ENCODE assay signal across 13 cellular contexts in the genomic region with DNA sequence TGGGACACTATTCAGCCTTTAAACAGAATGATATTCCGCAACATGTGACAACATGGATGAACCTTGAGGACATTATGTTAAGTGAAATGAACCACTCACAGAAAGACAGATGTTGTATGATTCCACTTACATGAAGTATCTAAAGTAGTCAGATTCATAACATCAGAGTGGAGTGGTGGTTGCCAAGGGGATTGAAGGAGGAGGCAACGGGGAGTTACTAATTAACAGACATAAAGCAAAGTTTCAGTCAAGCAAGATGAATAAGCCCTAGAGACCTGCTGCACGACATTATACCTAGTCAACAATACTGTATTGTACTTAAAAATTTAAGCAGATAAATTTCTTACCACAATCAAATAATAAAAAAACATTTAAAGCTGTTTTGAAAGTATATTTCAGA.
A peak's percentile ranks its signal among the peaks of the same experiment; 100 is the strongest.
DNase-seq lines count a peak whose midpoint lies in the region; ATAC-seq, FAIRE-seq and TF ChIP-seq lines count a peak whose summit lies in the region.
"Had no signal": no experiment of that assay in that cellular context is flagged by ENCODE, and none has a peak within 500 bp of the region (broad histone marks: within the 10 kb centered on the region; RNA-seq: fewer than 3 reads in every experiment).

No MANE protein-coding gene starts in this region.

- DNase-seq in Caki2 (ENCODE audit: low read depth) (peak; percentile 65), astrocyte (ENCODE audit: low read depth) (no peak), NCI-H146 (lab: John Stamatoyannopoulos, UW) (no peak), natural killer cell (no peak), immature natural killer cell (no peak)
- DNase-seq in activated CD4-positive, CD25-positive, alpha-beta regulatory T cell (lab: John Stamatoyannopoulos, UW), result no peak
- DNase-seq: activated CD8-positive, alpha-beta memory T cell treated with anti-CD3 and anti-CD28 coated beads, Interleukin-2, amount 50 U/mL, for 4 hours; mesendoderm; NCI-H1105; stimulated activated CD4-positive, alpha-beta T cell treated with anti-CD3 and anti-CD28 coated beads, Interleukin-15, amount 100 ng/mL, for 24 hours had no signal

- H3K9ac ChIP-seq in astrocyte (ENCODE audit: low read length), result no peak overlapping the region

- no peaks in the 10 kb centered on the region for H3K9me3 Mint-ChIP-seq in astrocyte (ENCODE audit: unreplicated experiment)
- H3K9me3 Mint-ChIP-seq in natural killer cell, result no peaks in the 10 kb centered on the region
- H3K9me3 Mint-ChIP-seq in immature natural killer cell, result no peaks in the 10 kb centered on the region
- H3K9me3 Mint-ChIP-seq: WTC11 had no signal

- H3K36me3 ChIP-seq in astrocyte (ENCODE audit: insufficient read depth, low read length), result no peaks in the 10 kb centered on the region

- in situ Hi-C loops in Caki2 (cut with HindIII; ENCODE audit: low pct_unique_long_range_greater_than_20kb, low sequenced_read_pairs), result no loop called here

- no peaks in the 10 kb centered on the region for H3K79me2 ChIP-seq in astrocyte (ENCODE audit: insufficient read depth, low read length)

- H3K4me2 ChIP-seq in astrocyte (ENCODE audit: low read length), result no peak overlapping the region

- H3K27me3 Mint-ChIP-seq in astrocyte (ENCODE audit: low read depth, unreplicated experiment) (no peaks in the 10 kb centered on the region), natural killer cell (ENCODE audit: low read depth in 2 of 2) (no peaks in the 10 kb centered on the region), immature natural killer cell (ENCODE audit: low read depth in 3 of 3) (peaks cover 2 to 5% (median 4%) of the 10 kb centered on the region in 3 donors)

- H3K4me1 ChIP-seq in astrocyte (ENCODE audit: insufficient read depth, low read length), result no peaks in the 10 kb centered on the region

- ATAC-seq in GM19463 (IDR thresholded peaks at IDR 0.05; ENCODE audit: unreplicated experiment) (peak; percentile 91), HG03469 (IDR thresholded peaks at IDR 0.05; ENCODE audit: unreplicated experiment) (peak; percentile 67), natural killer cell (no peak)
- ATAC-seq: WTC11 had no signal

- peak; percentile 97 for FAIRE-seq in astrocyte (lab: Jason Lieb, UNC)

- intact Hi-C loops in natural killer cell (cut with micrococcal nuclease), result no loop called here

- TF ChIP-seq CTCF in astrocyte (IDR thresholded peaks at IDR 0.05; ENCODE audit: insufficient read depth, low read depth, low read length) (no peak), natural killer cell (IDR thresholded peaks at IDR 0.05) (no peak)

- no peaks in the 10 kb centered on the region for H3K27me3 ChIP-seq in astrocyte (ENCODE audit: insufficient read depth, low read length)

- H3K4me1 Mint-ChIP-seq in astrocyte (ENCODE audit: low read depth, unreplicated experiment), result no peaks in the 10 kb centered on the region
- no peaks in the 10 kb centered on the region for H3K4me1 Mint-ChIP-seq in natural killer cell
- no peaks in the 10 kb centered on the region for H3K4me1 Mint-ChIP-seq in immature natural killer cell
- H3K4me1 Mint-ChIP-seq: WTC11 had no signal

- H3K36me3 Mint-ChIP-seq in astrocyte (ENCODE audit: low read depth, unreplicated experiment), result no peaks in the 10 kb centered on the region
- no peaks in the 10 kb centered on the region for H3K36me3 Mint-ChIP-seq in natural killer cell
- no peaks in the 10 kb centered on the region for H3K36me3 Mint-ChIP-seq in immature natural killer cell
- H3K36me3 Mint-ChIP-seq: WTC11 had no signal

- no peaks in the 10 kb centered on the region for H4K20me1 ChIP-seq in astrocyte (ENCODE audit: insufficient read depth, low read length)

- no peak overlapping the region for H2AFZ ChIP-seq in astrocyte (ENCODE audit: low read depth, low read length)

- no peak overlapping the region for H3K27ac ChIP-seq in astrocyte (ENCODE audit: low read depth, low read length)

- no peak overlapping the region for H3K4me3 Mint-ChIP-seq in astrocyte (ENCODE audit: unreplicated experiment)
- no peak overlapping the region for H3K4me3 Mint-ChIP-seq in natural killer cell
- no peak overlapping the region for H3K4me3 Mint-ChIP-seq in immature natural killer cell
- H3K4me3 Mint-ChIP-seq: WTC11 had no signal

- H3K27ac Mint-ChIP-seq in astrocyte (ENCODE audit: unreplicated experiment) (no peak overlapping the region), natural killer cell (no peak overlapping the region), immature natural killer cell (no peak overlapping the region)
- H3K27ac Mint-ChIP-seq: WTC11 had no signal

- no peaks in the 10 kb centered on the region for H3K9me3 ChIP-seq in astrocyte (ENCODE audit: insufficient read depth, low read depth, low read length)

- no peak overlapping the region for H3K4me3 ChIP-seq in astrocyte (ENCODE audit: insufficient read depth, low read depth, low read length)

Comparison
In these comparisons a context has a peak if more than half of its experiments do, and no peak if none do; other contexts are left out.
1. ATAC-seq: peak in GM19463 (single experiment) and HG03469 (single experiment); none in natural killer cell (0 of 3).